Comparison of ENCODE assay signal across 1 cellular context in genomic region chr1:94031591-94031990, GRCh38.
TF ChIP-seq lines count a peak whose summit lies in the region.

No MANE protein-coding gene starts in this region.

TF ChIP-seq in HepG2, 621 proteins besides CTCF, POLR2A, EP300 and RAD21 (continued from another document):
- TF ChIP-seq THAP8 (CRISPR knock-in tag; IDR thresholded peaks at IDR 0.05; ENCODE audit: borderline replicate concordance): no peak
- TF ChIP-seq MYC (CRISPR knock-in tag; IDR thresholded peaks at IDR 0.05; ENCODE audit: borderline replicate concordance): no peak
- no peak for TF ChIP-seq ZNF674 (CRISPR knock-in tag; IDR thresholded peaks at IDR 0.05; ENCODE audit: low read depth)
- TF ChIP-seq FOXP1 (IDR thresholded peaks at IDR 0.05): no peak
- no peak for TF ChIP-seq FOXP1 (CRISPR knock-in tag; IDR thresholded peaks at IDR 0.05)
- TF ChIP-seq MAF1 (CRISPR knock-in tag; IDR thresholded peaks at IDR 0.05; ENCODE audit: borderline replicate concordance): no peak
- no peak for TF ChIP-seq TP53 (CRISPR knock-in tag; conservative IDR thresholded peaks at IDR 0.05)
- TF ChIP-seq RORA (CRISPR knock-in tag; IDR thresholded peaks at IDR 0.05): no peak
- TF ChIP-seq HOXD1 (CRISPR knock-in tag; IDR thresholded peaks at IDR 0.05): no peak
- no peak for TF ChIP-seq CEBPB (IDR thresholded peaks at IDR 0.05; ENCODE audit: borderline replicate concordance, low read depth, low read length)
